Comparison of ENCODE assay signal across 8 cellular contexts in genomic region chr14:59189281-59189821, GRCh38. TPM values are rescaled to one million over a fixed set of nuclear protein-coding genes. Genes with fewer than 3 reads are reported as not detected.
DNase-seq lines count a peak whose midpoint lies in the region; ATAC-seq and TF ChIP-seq lines count a peak whose summit lies in the region.

No MANE protein-coding gene starts in this region.

- no peaks in the 10 kb centered on the region for H3K9me3 Mint-ChIP-seq in activated CD8-positive, alpha-beta T cell treated with anti-CD3 and anti-CD28 coated beads for 36 hours
- H3K9me3 Mint-ChIP-seq in naive B cell, result no peaks in the 10 kb centered on the region
- no peaks in the 10 kb centered on the region for H3K9me3 Mint-ChIP-seq in stimulated activated naive CD8-positive, alpha-beta T cell treated with anti-CD3 and anti-CD28 coated beads, Interleukin-15, amount 100 ng/mL, for 72 hours

- peak; percentile 0 for ATAC-seq in activated CD8-positive, alpha-beta T cell treated with anti-CD3 and anti-CD28 coated beads for 36 hours
- peak; percentile 10 for ATAC-seq in naive B cell (ENCODE audit: low read depth in 2 of 2)
- peak; percentile 10 for ATAC-seq in stimulated activated naive CD8-positive, alpha-beta T cell treated with anti-CD3 and anti-CD28 coated beads, Interleukin-15, amount 100 ng/mL, for 72 hours

- H3K27me3 Mint-ChIP-seq in activated CD8-positive, alpha-beta T cell treated with anti-CD3 and anti-CD28 coated beads for 36 hours, result peaks cover 7% of the 10 kb centered on the region
- H3K27me3 Mint-ChIP-seq in naive B cell, result peaks cover 0 to 12% (median 6%) of the 10 kb centered on the region in 3 donors
- peaks cover 27% of the 10 kb centered on the region for H3K27me3 Mint-ChIP-seq in stimulated activated naive CD8-positive, alpha-beta T cell treated with anti-CD3 and anti-CD28 coated beads, Interleukin-15, amount 100 ng/mL, for 72 hours

- H3K27ac Mint-ChIP-seq in activated CD8-positive, alpha-beta T cell treated with anti-CD3 and anti-CD28 coated beads for 36 hours, result peak overlapping the region; percentile 71
- H3K27ac Mint-ChIP-seq in naive B cell, result peak overlapping the region; percentile 86 to 93 (median 92)
- H3K27ac Mint-ChIP-seq in stimulated activated naive CD8-positive, alpha-beta T cell treated with anti-CD3 and anti-CD28 coated beads, Interleukin-15, amount 100 ng/mL, for 72 hours, result peak overlapping the region; percentile 66 to 96

- H3K36me3 Mint-ChIP-seq in activated CD8-positive, alpha-beta T cell treated with anti-CD3 and anti-CD28 coated beads for 36 hours (ENCODE audit: low read depth), result no peaks in the 10 kb centered on the region
- H3K36me3 Mint-ChIP-seq in naive B cell, result no peaks in the 10 kb centered on the region

- TF ChIP-seq CTCF in activated CD8-positive, alpha-beta T cell treated with anti-CD3 and anti-CD28 coated beads for 36 hours (IDR thresholded peaks at IDR 0.05), result no peak
- TF ChIP-seq CTCF in epithelial cell of proximal tubule (conservative IDR thresholded peaks at IDR 0.05; ENCODE audit: low read depth, low read length) (no peak), GM13977 (IDR thresholded peaks at IDR 0.05; ENCODE audit: extremely low read depth, insufficient read depth, missing control alignments) (no peak)

- in situ Hi-C loops in KBM-7 (cut with MboI; ENCODE audit: low pct_unique_long_range_greater_than_20kb, low sequenced_read_pairs), result no loop called here
- in situ Hi-C loops in GM13977 (cut with MboI; ENCODE audit: low pct_unique_long_range_greater_than_20kb, low sequenced_read_pairs, unreplicated experiment), result no loop called here

- POLR2A ChIA-PET in activated CD8-positive, alpha-beta T cell treated with anti-CD3 and anti-CD28 coated beads for 36 hours (lab: Charles Lee), result interaction anchor here (0.9 kb wide), 1 partner anchor 294 kb away, joined by 3 read pairs; the partner anchor contains the start of genes JKAMP and L3HYPDH

- peak overlapping the region; percentile 87 for H3K4me3 Mint-ChIP-seq in activated CD8-positive, alpha-beta T cell treated with anti-CD3 and anti-CD28 coated beads for 36 hours
- H3K4me3 Mint-ChIP-seq in naive B cell, result peak overlapping the region; percentile 83 to 98 (median 94)
- H3K4me3 Mint-ChIP-seq in stimulated activated naive CD8-positive, alpha-beta T cell treated with anti-CD3 and anti-CD28 coated beads, Interleukin-15, amount 100 ng/mL, for 72 hours, result peak overlapping the region; percentile 98 to 99

- CTCF ChIA-PET in activated CD8-positive, alpha-beta T cell treated with anti-CD3 and anti-CD28 coated beads for 36 hours (lab: Charles Lee), result interaction anchor here (0.8 to 2.1 kb wide), 5 partner anchors 9 to 295 kb away, joined by 3 to 11 read pairs (median 3); partner anchors contain the start of genes JKAMP and L3HYPDH

- peaks cover 10% of the 10 kb centered on the region for H3K4me1 Mint-ChIP-seq in activated CD8-positive, alpha-beta T cell treated with anti-CD3 and anti-CD28 coated beads for 36 hours (ENCODE audit: low read depth)
- H3K4me1 Mint-ChIP-seq in naive B cell, result peaks cover 21 to 28% (median 24%) of the 10 kb centered on the region in 3 donors
- peaks cover 30% of the 10 kb centered on the region for H3K4me1 Mint-ChIP-seq in stimulated activated naive CD8-positive, alpha-beta T cell treated with anti-CD3 and anti-CD28 coated beads, Interleukin-15, amount 100 ng/mL, for 72 hours

- H3K4me3 ChIP-seq in epithelial cell of proximal tubule (ENCODE audit: low read depth, low read length), result peak overlapping the region; percentile 81

- intact Hi-C loops in activated CD8-positive, alpha-beta T cell treated with anti-CD3 and anti-CD28 coated beads for 36 hours (cut with micrococcal nuclease), result no loop called here

- DNase-seq in NCI-H146 (lab: John Stamatoyannopoulos, UW), result peak; percentile 27
- DNase-seq in NCI-H146 treated with DMSO at 0.1 percent for 48 hours (lab: John Stamatoyannopoulos, UW; ENCODE audit: unreplicated experiment), result no peak
- peak; percentile 27 for DNase-seq in KBM-7
- peak; percentile 54 for DNase-seq in activated CD8-positive, alpha-beta T cell treated with anti-CD3 and anti-CD28 coated beads for 36 hours
- no peak for DNase-seq in epithelial cell of proximal tubule (ENCODE audit: low read depth)
- DNase-seq in naive B cell, result no peak
- peak; percentile 37 to 54 for DNase-seq in stimulated activated naive CD8-positive, alpha-beta T cell treated with anti-CD3 and anti-CD28 coated beads, Interleukin-15, amount 100 ng/mL, for 72 hours
- DNase-seq in GM13977 (ENCODE audit: low spot score), result no peak

RNA-seq across cellular contexts. Expression of gene DAAM1, which starts 0.9 kb away (rescaled TPM):
- total RNA-seq in activated CD8-positive, alpha-beta T cell treated with anti-CD3 and anti-CD28 coated beads for 36 hours, result 1 to 10 TPM; 7.2 to 9.9 TPM
- 13.2 and 17.5 TPM in 2 replicates for total RNA-seq in epithelial cell of proximal tubule
- 10 to 100 TPM in 3 of 6 donors, 1 to 10 TPM in 3; 5.0 to 13.6 (median 10.2) TPM for polyA plus RNA-seq in naive B cell (ENCODE audit: low read depth in 6 of 6)

Comparison
In these comparisons a context has a peak if more than half of its experiments do, and no peak if none do; other contexts are left out.
1. DNase-seq: peak in NCI-H146 (single experiment), KBM-7 (single experiment), activated CD8-positive, alpha-beta T cell treated with anti-CD3 and anti-CD28 coated beads for 36 hours (single experiment) and stimulated activated naive CD8-positive, alpha-beta T cell treated with anti-CD3 and anti-CD28 coated beads, Interleukin-15, amount 100 ng/mL, for 72 hours (2 of 2); none in NCI-H146 treated with DMSO at 0.1 percent for 48 hours (single experiment), epithelial cell of proximal tubule (single experiment), naive B cell (single experiment) and GM13977 (single experiment).
2. Peak in every context shown above with its lines, with median percentiles within 50 percentile points of each other: ATAC-seq, H3K27ac Mint-ChIP-seq and H3K4me3 Mint-ChIP-seq.